ENCODE assay signal across 13 cellular contexts in genomic region chr1:30109853-30110252, GRCh38.
DNase-seq lines count a peak whose midpoint lies in the region; ATAC-seq and TF ChIP-seq lines count a peak whose summit lies in the region.
"Had no signal": no experiment of that assay in that cellular context is flagged by ENCODE, and none has a peak within 500 bp of the region (broad histone marks: within the 10 kb centered on the region; RNA-seq: fewer than 3 reads in every experiment).

No MANE protein-coding gene starts in this region.

- peak; percentile 20 for DNase-seq in NCI-H2227 (lab: John Stamatoyannopoulos, UW; ENCODE audit: unreplicated experiment)
- DNase-seq in NCI-H2227 treated with DMSO at 0.1 percent for 48 hours (lab: John Stamatoyannopoulos, UW) = no peak
- peak; percentile 54 for DNase-seq in fibroblast of villous mesenchyme (ENCODE audit: low read depth)
- peak; percentile 81 for DNase-seq in sigmoid colon
- no peak for DNase-seq in activated naive CD8-positive, alpha-beta T cell treated with anti-CD3 and anti-CD28 coated beads for 36 hours
- DNase-seq in DMS153 treated with DMSO at 0.1 percent for 48 hours (lab: John Stamatoyannopoulos, UW; ENCODE audit: unreplicated experiment) = no peak
- DNase-seq: activated gamma-delta T cell, lower lobe of right lung, nephron progenitor cell, small intestine, stomach had no signal

- no peaks in the 10 kb centered on the region for H3K4me1 ChIP-seq in sigmoid colon
- H3K4me1 ChIP-seq: lower lobe of right lung, stomach had no signal

- H3K4me1 Mint-ChIP-seq in activated naive CD8-positive, alpha-beta T cell treated with anti-CD3 and anti-CD28 coated beads for 36 hours = no peaks in the 10 kb centered on the region

- ATAC-seq in SK-N-SH treated with all-trans-retinoic acid at 6 μM for 48 hours (no peak; the same call in 2 of the 3 replicates), HG03135 (IDR thresholded peaks at IDR 0.05; ENCODE audit: unreplicated experiment) (no peak)
- ATAC-seq: lower lobe of right lung had no signal

- no peaks in the 10 kb centered on the region for H3K36me3 Mint-ChIP-seq in activated naive CD8-positive, alpha-beta T cell treated with anti-CD3 and anti-CD28 coated beads for 36 hours

- H3K27me3 Mint-ChIP-seq in activated naive CD8-positive, alpha-beta T cell treated with anti-CD3 and anti-CD28 coated beads for 36 hours = peaks cover 45% of the 10 kb centered on the region

- no peak overlapping the region for H3K27ac ChIP-seq in sigmoid colon
- H3K27ac ChIP-seq: lower lobe of right lung, stomach had no signal

- no peaks in the 10 kb centered on the region for H3K9me3 ChIP-seq in sigmoid colon
- H3K9me3 ChIP-seq: lower lobe of right lung, stomach had no signal

- H3K36me3 ChIP-seq in sigmoid colon = no peaks in the 10 kb centered on the region
- H3K36me3 ChIP-seq: lower lobe of right lung, stomach had no signal

- TF ChIP-seq CTCF in fibroblast of villous mesenchyme (IDR thresholded peaks at IDR 0.05; ENCODE audit: insufficient read depth, low read depth, low read length) (no peak), sigmoid colon (IDR thresholded peaks at IDR 0.05) (no peak)

- TF ChIP-seq POLR2A in sigmoid colon (IDR thresholded peaks at IDR 0.05) = no peak

- H3K4me3 Mint-ChIP-seq in activated naive CD8-positive, alpha-beta T cell treated with anti-CD3 and anti-CD28 coated beads for 36 hours = no peak overlapping the region
- H3K4me3 Mint-ChIP-seq: nephron progenitor cell had no signal

- H3K4me3 ChIP-seq in fibroblast of villous mesenchyme (ENCODE audit: low read depth, low read length) (no peak overlapping the region), sigmoid colon (no peak overlapping the region)
- H3K4me3 ChIP-seq: lower lobe of right lung, stomach had no signal

- H3K27me3 ChIP-seq in sigmoid colon = peaks cover 0 to 80% (median 3%) of the 10 kb centered on the region in 3 donors

- H3K9me3 Mint-ChIP-seq in activated naive CD8-positive, alpha-beta T cell treated with anti-CD3 and anti-CD28 coated beads for 36 hours = no peaks in the 10 kb centered on the region
- H3K9me3 Mint-ChIP-seq: nephron progenitor cell had no signal

- 24 to 67% methylated on average over 10 of the region's 10 CpGs for WGBS in sigmoid colon, 2 donors

- TF ChIP-seq EP300 in sigmoid colon (IDR thresholded peaks at IDR 0.05) = no peak

- intact Hi-C loops in sigmoid colon (cut with DNase I) = loop anchor here (2.0 kb wide), 1 partner anchor 873 kb away; the partner anchor contains the start of gene PTPRU

- H3K27ac Mint-ChIP-seq in activated naive CD8-positive, alpha-beta T cell treated with anti-CD3 and anti-CD28 coated beads for 36 hours = no peak overlapping the region
- H3K27ac Mint-ChIP-seq: nephron progenitor cell had no signal

TF ChIP-seq in SK-N-SH treated with all-trans-retinoic acid at 6 μM for 48 hours, 23 proteins besides CTCF, POLR2A, EP300 and RAD21:
- TF ChIP-seq ZC3H10 (CRISPR knock-in tag; IDR thresholded peaks at IDR 0.05) (no peak), TSHZ2 (CRISPR knock-in tag; IDR thresholded peaks at IDR 0.05) (peak; percentile 66; the same call in 1 of the 2 replicates), TCF4 (CRISPR knock-in tag; IDR thresholded peaks at IDR 0.05; ENCODE audit: borderline replicate concordance) (peak; percentile 71; the same call in 1 of the 2 replicates)

Comparison
In these comparisons a context has a peak if more than half of its experiments do, and no peak if none do; other contexts are left out.
1. DNase-seq: peak in NCI-H2227 (single experiment), fibroblast of villous mesenchyme (single experiment) and sigmoid colon (single experiment); none in NCI-H2227 treated with DMSO at 0.1 percent for 48 hours (single experiment), activated naive CD8-positive, alpha-beta T cell treated with anti-CD3 and anti-CD28 coated beads for 36 hours (single experiment) and DMS153 treated with DMSO at 0.1 percent for 48 hours (single experiment).